16 cellular contexts compared by ENCODE assay signal in the genomic region with DNA sequence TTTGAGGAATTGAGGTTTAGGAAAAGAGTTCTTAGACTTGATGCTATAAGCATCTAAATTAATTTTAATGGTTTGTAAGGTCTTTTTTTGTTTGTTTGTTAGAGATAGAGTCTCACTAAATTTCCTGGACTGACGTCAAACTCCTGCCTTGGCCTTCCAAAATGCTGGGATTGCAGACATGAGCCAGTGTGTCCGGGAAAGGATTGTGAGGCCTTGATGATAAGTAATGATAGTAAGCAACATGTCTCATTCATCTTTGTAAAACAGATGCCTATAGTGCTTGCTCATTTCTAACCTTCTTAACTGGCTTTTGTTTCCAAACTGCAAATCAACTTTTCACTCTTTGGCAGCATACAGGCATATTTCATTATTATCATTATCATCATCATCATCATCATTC.
DNase-seq lines count a peak whose midpoint lies in the region; ATAC-seq and TF ChIP-seq lines count a peak whose summit lies in the region.
"Had no signal": no experiment of that assay in that cellular context is flagged by ENCODE, and none has a peak within 500 bp of the region (broad histone marks: within the 10 kb centered on the region; RNA-seq: fewer than 3 reads in every experiment).

No MANE protein-coding gene starts in this region.

- ATAC-seq in SK-N-SH treated with all-trans-retinoic acid at 6 μM for 48 hours: no peak

- no peaks in the 10 kb centered on the region for H4K20me1 ChIP-seq in neural cell (ENCODE audit: insufficient read depth)

- no peaks in the 10 kb centered on the region for H3K9me3 ChIP-seq in neural cell (ENCODE audit: low read length)
- H3K9me3 ChIP-seq in stomach: no peaks in the 10 kb centered on the region
- H3K9me3 ChIP-seq: HAP-1 had no signal

- peak overlapping the region; percentile 41 for H3K27ac ChIP-seq in neural cell (ENCODE audit: low read length)
- H3K27ac ChIP-seq in brain microvascular endothelial cell: no peak overlapping the region
- no peak overlapping the region for H3K27ac ChIP-seq in stomach
- H3K27ac ChIP-seq: GM23248 had no signal

- intact Hi-C loops in stomach (cut with DNase I; ENCODE audit: low total_unique reads): no loop called here

- H3K27me3 ChIP-seq in neural cell (ENCODE audit: insufficient read depth, low read depth, low read length) (no peaks in the 10 kb centered on the region), brain microvascular endothelial cell (replicated peaks) (no peaks in the 10 kb centered on the region), stomach (no peaks in the 10 kb centered on the region)

- TF ChIP-seq POLR2A in stomach (IDR thresholded peaks at IDR 0.05): no peak

- no peak for TF ChIP-seq EP300 in neural cell (conservative IDR thresholded peaks at IDR 0.05; ENCODE audit: poor library complexity, severe bottlenecking)
- no peak for TF ChIP-seq EP300 in stomach (IDR thresholded peaks at IDR 0.05)

- TF ChIP-seq RAD21 in neural cell (conservative IDR thresholded peaks at IDR 0.05): no peak

- no peaks in the 10 kb centered on the region for H3K79me2 ChIP-seq in neural cell (replicated peaks; ENCODE audit: insufficient read depth, low read length)

- H3K9me2 ChIP-seq in neural cell (ENCODE audit: insufficient read depth, low read length): no peaks in the 10 kb centered on the region

- in situ Hi-C loops in brain microvascular endothelial cell (cut with HindIII; ENCODE audit: low pct_ligation_motif_present, low sequenced_read_pairs): no loop called here

- 50 to 69% (median 65%) methylated on average over 2 of the region's 2 CpGs for WGBS in stomach, 5 donors

- no peaks in the 10 kb centered on the region for H3F3A ChIP-seq in neural cell (ENCODE audit: insufficient read depth, low read length, poor library complexity, severe bottlenecking)

- no peak overlapping the region for H3K9ac ChIP-seq in neural cell (ENCODE audit: low read length)
- H3K9ac ChIP-seq: GM23248 had no signal

- peak; percentile 54 for DNase-seq in amniotic epithelial cell (ENCODE audit: low read depth)
- DNase-seq in fibroblast of pulmonary artery (ENCODE audit: low read depth): peak; percentile 25
- DNase-seq in brain microvascular endothelial cell: no peak
- DNase-seq in stomach: no peak
- DNase-seq: C1 segment of cervical spinal cord; Calu3; CD4-positive, alpha-beta memory T cell; COR-L47; DMS53; DMS79 treated with DMSO at 0.1 percent for 48 hours; GF-D8; GM23248; HFFc6 had no signal

- H3K4me1 ChIP-seq in stomach: no peaks in the 10 kb centered on the region
- H3K4me1 ChIP-seq: HAP-1 had no signal

- H3K4me2 ChIP-seq in neural cell (ENCODE audit: low read length): no peak overlapping the region

- TF ChIP-seq CTCF in fibroblast of pulmonary artery (IDR thresholded peaks at IDR 0.05; ENCODE audit: low read length, missing control alignments): no peak
- no peak for TF ChIP-seq CTCF in neural cell (IDR thresholded peaks at IDR 0.05; ENCODE audit: poor library complexity, severe bottlenecking)
- no peak for TF ChIP-seq CTCF in brain microvascular endothelial cell (IDR thresholded peaks at IDR 0.05; ENCODE audit: low read depth, low read length, missing control alignments)
- no peak for TF ChIP-seq CTCF in stomach (IDR thresholded peaks at IDR 0.05)

- H3K36me3 ChIP-seq in neural cell (ENCODE audit: insufficient read depth, low read length) (no peaks in the 10 kb centered on the region), brain microvascular endothelial cell (replicated peaks) (no peaks in the 10 kb centered on the region), stomach (no peaks in the 10 kb centered on the region)
- H3K36me3 ChIP-seq: HAP-1 had no signal

- no peak overlapping the region for H2AFZ ChIP-seq in neural cell (ENCODE audit: low read depth, low read length)
- H2AFZ ChIP-seq: GM23248 had no signal

- no peak overlapping the region for H3K4me3 ChIP-seq in fibroblast of pulmonary artery (replicated peaks; ENCODE audit: low read depth, low read length)
- peak overlapping the region; percentile 33 for H3K4me3 ChIP-seq in neural cell (ENCODE audit: low read length)
- no peak overlapping the region for H3K4me3 ChIP-seq in brain microvascular endothelial cell (ENCODE audit: low read depth, low read length)
- H3K4me3 ChIP-seq in stomach: no peak overlapping the region
- H3K4me3 ChIP-seq: GM23248, HAP-1 had no signal

TF ChIP-seq in neural cell, 6 proteins besides CTCF, POLR2A, EP300 and RAD21:
- no peak for TF ChIP-seq EZH2 (IDR thresholded peaks at IDR 0.05; ENCODE audit: borderline replicate concordance, insufficient read depth, low read length, poor library complexity, severe bottlenecking)
- TF ChIP-seq, protein P1, sequence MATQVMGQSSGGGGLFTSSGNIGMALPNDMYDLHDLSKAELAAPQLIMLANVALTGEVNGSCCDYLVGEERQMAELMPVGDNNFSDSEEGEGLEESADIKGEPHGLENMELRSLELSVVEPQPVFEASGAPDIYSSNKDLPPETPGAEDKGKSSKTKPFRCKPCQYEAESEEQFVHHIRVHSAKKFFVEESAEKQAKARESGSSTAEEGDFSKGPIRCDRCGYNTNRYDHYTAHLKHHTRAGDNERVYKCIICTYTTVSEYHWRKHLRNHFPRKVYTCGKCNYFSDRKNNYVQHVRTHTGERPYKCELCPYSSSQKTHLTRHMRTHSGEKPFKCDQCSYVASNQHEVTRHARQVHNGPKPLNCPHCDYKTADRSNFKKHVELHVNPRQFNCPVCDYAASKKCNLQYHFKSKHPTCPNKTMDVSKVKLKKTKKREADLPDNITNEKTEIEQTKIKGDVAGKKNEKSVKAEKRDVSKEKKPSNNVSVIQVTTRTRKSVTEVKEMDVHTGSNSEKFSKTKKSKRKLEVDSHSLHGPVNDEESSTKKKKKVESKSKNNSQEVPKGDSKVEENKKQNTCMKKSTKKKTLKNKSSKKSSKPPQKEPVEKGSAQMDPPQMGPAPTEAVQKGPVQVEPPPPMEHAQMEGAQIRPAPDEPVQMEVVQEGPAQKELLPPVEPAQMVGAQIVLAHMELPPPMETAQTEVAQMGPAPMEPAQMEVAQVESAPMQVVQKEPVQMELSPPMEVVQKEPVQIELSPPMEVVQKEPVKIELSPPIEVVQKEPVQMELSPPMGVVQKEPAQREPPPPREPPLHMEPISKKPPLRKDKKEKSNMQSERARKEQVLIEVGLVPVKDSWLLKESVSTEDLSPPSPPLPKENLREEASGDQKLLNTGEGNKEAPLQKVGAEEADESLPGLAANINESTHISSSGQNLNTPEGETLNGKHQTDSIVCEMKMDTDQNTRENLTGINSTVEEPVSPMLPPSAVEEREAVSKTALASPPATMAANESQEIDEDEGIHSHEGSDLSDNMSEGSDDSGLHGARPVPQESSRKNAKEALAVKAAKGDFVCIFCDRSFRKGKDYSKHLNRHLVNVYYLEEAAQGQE (IDR thresholded peaks at IDR 0.05; ENCODE audit: borderline replicate concordance): no peak
- no peak for TF ChIP-seq SMC3 (conservative IDR thresholded peaks at IDR 0.05; ENCODE audit: poor library complexity)
- no peak for TF ChIP-seq POLR2AphosphoS5 (IDR thresholded peaks at IDR 0.05)
- TF ChIP-seq MXI1 (conservative IDR thresholded peaks at IDR 0.05; ENCODE audit: poor library complexity, severe bottlenecking): no peak
- no peak for TF ChIP-seq TAF1 (IDR thresholded peaks at IDR 0.05; ENCODE audit: low read depth)

TF ChIP-seq in SK-N-SH treated with all-trans-retinoic acid at 6 μM for 48 hours, 23 proteins besides CTCF, POLR2A, EP300 and RAD21:
- TF ChIP-seq, protein P2, sequence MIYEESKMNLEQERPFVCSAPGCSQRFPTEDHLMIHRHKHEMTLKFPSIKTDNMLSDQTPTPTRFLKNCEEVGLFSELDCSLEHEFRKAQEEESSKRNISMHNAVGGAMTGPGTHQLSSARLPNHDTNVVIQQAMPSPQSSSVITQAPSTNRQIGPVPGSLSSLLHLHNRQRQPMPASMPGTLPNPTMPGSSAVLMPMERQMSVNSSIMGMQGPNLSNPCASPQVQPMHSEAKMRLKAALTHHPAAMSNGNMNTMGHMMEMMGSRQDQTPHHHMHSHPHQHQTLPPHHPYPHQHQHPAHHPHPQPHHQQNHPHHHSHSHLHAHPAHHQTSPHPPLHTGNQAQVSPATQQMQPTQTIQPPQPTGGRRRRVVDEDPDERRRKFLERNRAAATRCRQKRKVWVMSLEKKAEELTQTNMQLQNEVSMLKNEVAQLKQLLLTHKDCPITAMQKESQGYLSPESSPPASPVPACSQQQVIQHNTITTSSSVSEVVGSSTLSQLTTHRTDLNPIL (CRISPR knock-in tag; IDR thresholded peaks at IDR 0.05; ENCODE audit: low read depth): no peak
- TF ChIP-seq GLIS3 (CRISPR knock-in tag; IDR thresholded peaks at IDR 0.05) (no peak), SNAI2 (CRISPR knock-in tag; IDR thresholded peaks at IDR 0.05) (no peak), ISL1 (CRISPR knock-in tag; IDR thresholded peaks at IDR 0.05) (no peak), OSR1 (CRISPR knock-in tag; IDR thresholded peaks at IDR 0.05) (no peak), ZC3H10 (CRISPR knock-in tag; IDR thresholded peaks at IDR 0.05) (no peak), ZFP30 (CRISPR knock-in tag; IDR thresholded peaks at IDR 0.05) (no peak), CSDC2 (CRISPR knock-in tag; IDR thresholded peaks at IDR 0.05) (no peak), ESRRG (CRISPR knock-in tag; IDR thresholded peaks at IDR 0.05) (no peak)
- TF ChIP-seq, protein P3, sequence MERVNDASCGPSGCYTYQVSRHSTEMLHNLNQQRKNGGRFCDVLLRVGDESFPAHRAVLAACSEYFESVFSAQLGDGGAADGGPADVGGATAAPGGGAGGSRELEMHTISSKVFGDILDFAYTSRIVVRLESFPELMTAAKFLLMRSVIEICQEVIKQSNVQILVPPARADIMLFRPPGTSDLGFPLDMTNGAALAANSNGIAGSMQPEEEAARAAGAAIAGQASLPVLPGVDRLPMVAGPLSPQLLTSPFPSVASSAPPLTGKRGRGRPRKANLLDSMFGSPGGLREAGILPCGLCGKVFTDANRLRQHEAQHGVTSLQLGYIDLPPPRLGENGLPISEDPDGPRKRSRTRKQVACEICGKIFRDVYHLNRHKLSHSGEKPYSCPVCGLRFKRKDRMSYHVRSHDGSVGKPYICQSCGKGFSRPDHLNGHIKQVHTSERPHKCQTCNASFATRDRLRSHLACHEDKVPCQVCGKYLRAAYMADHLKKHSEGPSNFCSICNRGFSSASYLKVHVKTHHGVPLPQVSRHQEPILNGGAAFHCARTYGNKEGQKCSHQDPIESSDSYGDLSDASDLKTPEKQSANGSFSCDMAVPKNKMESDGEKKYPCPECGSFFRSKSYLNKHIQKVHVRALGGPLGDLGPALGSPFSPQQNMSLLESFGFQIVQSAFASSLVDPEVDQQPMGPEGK (CRISPR knock-in tag; IDR thresholded peaks at IDR 0.05; ENCODE audit: borderline replicate concordance): no peak

Comparison
In these comparisons a context has a peak if more than half of its experiments do, and no peak if none do; other contexts are left out.
1. DNase-seq: peak in amniotic epithelial cell (single experiment) and fibroblast of pulmonary artery (single experiment); none in brain microvascular endothelial cell (single experiment) and stomach (single experiment).